Comparison of ENCODE assay signal across 1 cellular context in genomic region chr19:40716655-40717324, GRCh38.
TF ChIP-seq lines count a peak whose summit lies in the region.

COQ8B (minus strand) TSS chr19:40716886; CDS start chr19:40714632, 2,254 bp downstream.
ITPKC (plus strand) TSS chr19:40717112; CDS start chr19:40717136, 24 bp downstream.

TF ChIP-seq in HepG2, 621 proteins besides CTCF, POLR2A, EP300 and RAD21 (continued from another document and continues in another):
- TF ChIP-seq ZXDC (CRISPR knock-in tag; IDR thresholded peaks at IDR 0.05) = no peak
- TF ChIP-seq ZNF687 (CRISPR knock-in tag; IDR thresholded peaks at IDR 0.05) = peak; percentile 72
- no peak for TF ChIP-seq ZNF75D (CRISPR knock-in tag; IDR thresholded peaks at IDR 0.05; ENCODE audit: borderline replicate concordance)
- no peak for TF ChIP-seq XBP1 (CRISPR knock-in tag; IDR thresholded peaks at IDR 0.05)
- TF ChIP-seq ZSCAN5A (CRISPR knock-in tag; IDR thresholded peaks at IDR 0.05; ENCODE audit: borderline replicate concordance) = no peak
- no peak for TF ChIP-seq ZNF644 (CRISPR knock-in tag; IDR thresholded peaks at IDR 0.05; ENCODE audit: low read depth)
- no peak for TF ChIP-seq ZKSCAN8 (CRISPR knock-in tag; IDR thresholded peaks at IDR 0.05; ENCODE audit: borderline replicate concordance)
- TF ChIP-seq ZNF800 (CRISPR knock-in tag; IDR thresholded peaks at IDR 0.05) = peak; percentile 36; the same call in 1 of the 2 replicates
- no peak for TF ChIP-seq FUBP1 (CRISPR knock-in tag; IDR thresholded peaks at IDR 0.05; ENCODE audit: borderline replicate concordance)
- no peak for TF ChIP-seq ZSCAN20 (CRISPR knock-in tag; IDR thresholded peaks at IDR 0.05; ENCODE audit: borderline replicate concordance)
- TF ChIP-seq THRA (CRISPR knock-in tag; IDR thresholded peaks at IDR 0.05; ENCODE audit: borderline replicate concordance) = no peak
- TF ChIP-seq SRY (CRISPR knock-in tag; IDR thresholded peaks at IDR 0.05) = no peak
- TF ChIP-seq ETS1 (CRISPR knock-in tag; IDR thresholded peaks at IDR 0.05) = no peak
- TF ChIP-seq ZNF292 (CRISPR knock-in tag; IDR thresholded peaks at IDR 0.05; ENCODE audit: borderline replicate concordance, low read depth) = no peak
- no peak for TF ChIP-seq RFX3 (CRISPR knock-in tag; IDR thresholded peaks at IDR 0.05)
- TF ChIP-seq ZNF614 (CRISPR knock-in tag; IDR thresholded peaks at IDR 0.05; ENCODE audit: borderline replicate concordance) = peak; percentile 33; the same call in 1 of the 2 replicates
- peak; percentile 38; the same call in 1 of the 2 replicates for TF ChIP-seq ZNF691 (CRISPR knock-in tag; IDR thresholded peaks at IDR 0.05; ENCODE audit: borderline replicate concordance, low read depth)
- TF ChIP-seq GLI4 (CRISPR knock-in tag; IDR thresholded peaks at IDR 0.05; ENCODE audit: borderline replicate concordance) = no peak
- TF ChIP-seq KLF6 (CRISPR knock-in tag; IDR thresholded peaks at IDR 0.05) = peak; percentile 68; the same call in 1 of the 2 replicates
- TF ChIP-seq YEATS2 (CRISPR knock-in tag; IDR thresholded peaks at IDR 0.05; ENCODE audit: borderline replicate concordance) = no peak
- no peak for TF ChIP-seq NFKBIZ (CRISPR knock-in tag; IDR thresholded peaks at IDR 0.05)
- no peak for TF ChIP-seq TERF1 (CRISPR knock-in tag; IDR thresholded peaks at IDR 0.05)
- 0 out of 2 replicates have a peak, but pooled peaks have one; percentile 53 for TF ChIP-seq ZNF205 (CRISPR knock-in tag; IDR thresholded peaks at IDR 0.05)
- TF ChIP-seq ZNF609 (CRISPR knock-in tag; IDR thresholded peaks at IDR 0.05; ENCODE audit: borderline replicate concordance) = 0 out of 2 replicates have a peak, but pooled peaks have one; percentile 4
